26 cellular contexts compared by ENCODE assay signal in genomic region chr16:15981382-15981781, GRCh38.
"Had no signal": no experiment of that assay in that cellular context is flagged by ENCODE, and none has a peak within 500 bp of the region (broad histone marks: within the 10 kb centered on the region; RNA-seq: fewer than 3 reads in every experiment).

No MANE protein-coding gene starts in this region.

- DNase-seq: activated CD4-positive, alpha-beta memory T cell treated with anti-CD3 and anti-CD28 coated beads for 36 hours; activated CD4-positive, alpha-beta T cell treated with anti-CD3 and anti-CD28 coated beads, Interleukin-2, amount 10 ng/mL, durations not matched to agents 7 days and 5 days; activated CD4-positive, CD25-positive, alpha-beta regulatory T cell; activated CD8-positive, alpha-beta memory T cell treated with anti-CD3 and anti-CD28 coated beads for 24 hours; activated gamma-delta T cell; activated naive CD4-positive, alpha-beta T cell treated with anti-CD3 and anti-CD28 coated beads, Interleukin-2, amount 10 ng/mL, durations not matched to agents 7 days and 5 days; activated naive CD8-positive, alpha-beta T cell treated with anti-CD3 and anti-CD28 coated beads, Interleukin-2, amount 10 ng/mL, durations not matched to agents 7 days and 5 days; activated T-cell treated with anti-CD3 and anti-CD28 coated beads for 4 hours; activated T-cell treated with anti-CD3 and anti-CD28 coated beads, Interleukin-2, amount 50 U/mL, for 48 hours; aorta; caudate nucleus; Karpas-422; MM.1S; NCI-H1105 treated with DMSO at 0.1 percent for 48 hours; NCI-H1436 treated with DMSO at 0.1 percent for 48 hours; NCI-H187; NCI-H2081; NCI-H510A treated with DMSO at 0.1 percent for 48 hours; PC-3; T-cell; T-helper 2 cell; T1000 had no signal

- H3K4me1 Mint-ChIP-seq: activated naive CD4-positive, alpha-beta T cell treated with anti-CD3 and anti-CD28 coated beads, Interleukin-2, amount 10 ng/mL, durations not matched to agents 7 days and 5 days had no signal

- H3K4me3 Mint-ChIP-seq: activated CD4-positive, alpha-beta memory T cell treated with anti-CD3 and anti-CD28 coated beads for 36 hours; activated CD4-positive, alpha-beta T cell treated with anti-CD3 and anti-CD28 coated beads, Interleukin-2, amount 10 ng/mL, durations not matched to agents 7 days and 5 days; activated naive CD4-positive, alpha-beta T cell treated with anti-CD3 and anti-CD28 coated beads, Interleukin-2, amount 10 ng/mL, durations not matched to agents 7 days and 5 days; activated naive CD8-positive, alpha-beta T cell treated with anti-CD3 and anti-CD28 coated beads, Interleukin-2, amount 10 ng/mL, durations not matched to agents 7 days and 5 days; activated T-helper 17 cell treated with anti-CD3 and anti-CD28 coated beads, Interleukin-2, amount 50 U/mL, for 72 hours; T-cell had no signal

- H3K4me1 ChIP-seq: breast epithelium had no signal

- H3K4me3 ChIP-seq: breast epithelium, SK-N-MC had no signal

- H3K27ac Mint-ChIP-seq: activated CD4-positive, alpha-beta memory T cell treated with anti-CD3 and anti-CD28 coated beads for 36 hours; activated CD4-positive, alpha-beta T cell treated with anti-CD3 and anti-CD28 coated beads, Interleukin-2, amount 10 ng/mL, durations not matched to agents 7 days and 5 days; activated naive CD4-positive, alpha-beta T cell treated with anti-CD3 and anti-CD28 coated beads, Interleukin-2, amount 10 ng/mL, durations not matched to agents 7 days and 5 days; activated naive CD8-positive, alpha-beta T cell treated with anti-CD3 and anti-CD28 coated beads, Interleukin-2, amount 10 ng/mL, durations not matched to agents 7 days and 5 days; T-cell had no signal

- H3K36me3 ChIP-seq: breast epithelium had no signal

- H3K27ac ChIP-seq: breast epithelium, SK-N-MC, VCaP had no signal

- H3K27me3 ChIP-seq: breast epithelium had no signal

- H3K27me3 Mint-ChIP-seq: activated CD4-positive, alpha-beta memory T cell treated with anti-CD3 and anti-CD28 coated beads for 36 hours; activated CD4-positive, alpha-beta T cell treated with anti-CD3 and anti-CD28 coated beads, Interleukin-2, amount 10 ng/mL, durations not matched to agents 7 days and 5 days; activated naive CD4-positive, alpha-beta T cell treated with anti-CD3 and anti-CD28 coated beads, Interleukin-2, amount 10 ng/mL, durations not matched to agents 7 days and 5 days; activated naive CD8-positive, alpha-beta T cell treated with anti-CD3 and anti-CD28 coated beads, Interleukin-2, amount 10 ng/mL, durations not matched to agents 7 days and 5 days; activated T-helper 17 cell treated with anti-CD3 and anti-CD28 coated beads, Interleukin-2, amount 50 U/mL, for 72 hours; T-cell had no signal

- ATAC-seq: activated T-helper 17 cell treated with anti-CD3 and anti-CD28 coated beads, Interleukin-2, amount 50 U/mL, for 72 hours; PC-3 had no signal
